ENCODE assay signal across 8 cellular contexts in the genomic region with DNA sequence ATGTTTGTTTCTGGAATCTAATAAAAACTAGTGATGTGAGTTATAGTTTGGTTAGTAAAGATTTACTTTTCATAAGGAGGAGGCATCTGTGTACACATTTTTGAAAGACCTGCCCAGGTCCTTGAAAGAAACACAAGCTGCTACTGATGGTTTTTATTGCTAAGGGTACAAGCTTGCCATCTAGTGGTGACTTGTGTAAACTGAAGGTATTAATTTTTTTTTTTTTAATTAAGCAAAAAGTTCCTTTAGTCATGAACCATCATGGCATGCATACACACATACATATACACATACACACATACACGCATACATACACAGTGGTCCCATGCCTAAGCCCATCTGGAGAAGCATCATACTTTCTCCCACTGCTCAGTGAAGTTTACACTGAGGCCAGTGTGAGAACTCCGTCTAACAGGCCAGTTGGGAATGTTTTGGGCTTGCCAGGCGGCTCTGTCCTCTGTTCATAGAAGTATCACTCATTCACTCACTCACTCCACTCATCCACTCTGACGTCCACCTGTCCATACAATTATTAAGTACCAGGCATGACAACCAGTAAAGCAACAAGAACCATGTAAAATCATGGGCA.
DNase-seq lines count a peak whose midpoint lies in the region.

No MANE protein-coding gene starts in this region.

- no peaks in the 10 kb centered on the region for H3K4me1 ChIP-seq in effector memory CD4-positive, alpha-beta T cell (ENCODE audit: control insufficient read depth, insufficient read depth, low read length, poor library complexity, severe bottlenecking)

- no peaks in the 10 kb centered on the region for H3K27me3 ChIP-seq in effector memory CD4-positive, alpha-beta T cell (replicated peaks; ENCODE audit: control insufficient read depth, insufficient read depth, low read length, poor library complexity, severe bottlenecking)

- no peaks in the 10 kb centered on the region for H3K36me3 ChIP-seq in effector memory CD4-positive, alpha-beta T cell (ENCODE audit: control insufficient read depth, insufficient read depth, low read length)

- H3K4me3 ChIP-seq in effector memory CD4-positive, alpha-beta T cell (ENCODE audit: insufficient read depth, low read depth, low read length, poor library complexity, severe bottlenecking), result no peak overlapping the region

- no peak overlapping the region for H3K27ac ChIP-seq in effector memory CD4-positive, alpha-beta T cell (ENCODE audit: insufficient read depth, low read length, poor library complexity, severe bottlenecking)

- no peaks in the 10 kb centered on the region for H3K9me3 ChIP-seq in effector memory CD4-positive, alpha-beta T cell (ENCODE audit: control insufficient read depth, low read length)

- peak; percentile 71 for DNase-seq in DMS53 (lab: John Stamatoyannopoulos, UW)
- DNase-seq in HT1080 (ENCODE audit: low read depth), result peak; percentile 53
- peak; percentile 45 for DNase-seq in RKO (ENCODE audit: low spot score)
- peak; percentile 84 for DNase-seq in fibroblast of peridontal ligament (ENCODE audit: extremely low read depth)
- DNase-seq in retina, result peak; percentile 63
- no peak for DNase-seq in NCI-H1048 (lab: John Stamatoyannopoulos, UW)
- no peak for DNase-seq in effector memory CD4-positive, alpha-beta T cell
- DNase-seq in amniotic stem cell (lab: John Stamatoyannopoulos, UW), result no peak

Comparison
In these comparisons a context has a peak if more than half of its experiments do, and no peak if none do; other contexts are left out.
1. DNase-seq: peak in DMS53 (single experiment), HT1080 (single experiment), RKO (single experiment), fibroblast of peridontal ligament (single experiment) and retina (single experiment); none in NCI-H1048 (single experiment), effector memory CD4-positive, alpha-beta T cell (0 of 3) and amniotic stem cell (single experiment).